ENCODE assay signal across 19 cellular contexts in the genomic region with DNA sequence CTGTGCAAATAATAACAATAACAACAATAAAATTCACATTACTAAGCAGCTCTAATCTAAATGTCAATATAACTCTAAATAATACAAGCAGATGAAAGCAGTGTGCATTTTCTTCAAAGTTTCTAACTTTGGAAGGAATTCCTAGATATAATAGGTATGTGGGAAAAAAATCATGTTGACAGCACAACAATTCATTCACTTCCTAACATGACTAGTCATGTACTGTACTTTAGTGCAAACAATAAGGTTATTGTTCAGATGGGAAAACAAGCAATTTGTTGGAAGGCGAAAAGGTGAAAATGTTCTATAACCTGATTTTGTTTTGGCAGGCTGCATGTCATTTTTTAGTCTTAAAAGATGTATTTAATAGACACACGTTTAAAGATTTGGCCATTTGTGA.
DNase-seq lines count a peak whose midpoint lies in the region; ATAC-seq and TF ChIP-seq lines count a peak whose summit lies in the region.
"Had no signal": no experiment of that assay in that cellular context is flagged by ENCODE, and none has a peak within 500 bp of the region (broad histone marks: within the 10 kb centered on the region; RNA-seq: fewer than 3 reads in every experiment).

No MANE protein-coding gene starts in this region.

- CTCF ChIA-PET in RWPE1 (lab: Yijun Ruan, JAX): no interaction called here

- no peak for ATAC-seq in HG03108 (IDR thresholded peaks at IDR 0.05; ENCODE audit: unreplicated experiment)
- ATAC-seq in HG02852 (IDR thresholded peaks at IDR 0.05; ENCODE audit: unreplicated experiment): no peak
- ATAC-seq: CD8-positive, alpha-beta T cell; GM23338; HCT116; HepG2 had no signal

- TF ChIP-seq CTCF in RWPE1 (conservative IDR thresholded peaks at IDR 0.05; ENCODE audit: low read depth) (no peak), chondrocyte (IDR thresholded peaks at IDR 0.05) (no peak)

- H3K4me1 Mint-ChIP-seq in chondrocyte (ENCODE audit: low read depth): peaks cover 65% of the 10 kb centered on the region
- H3K4me1 Mint-ChIP-seq: GM23338 had no signal

- peak; percentile 74 for DNase-seq in COLO829 (ENCODE audit: low spot score)
- DNase-seq in RWPE1 (ENCODE audit: low spot score): peak; percentile 20
- no peak for DNase-seq in chondrocyte (ENCODE audit: low spot score)
- DNase-seq in lung microvascular endothelial cell (ENCODE audit: low read depth in 2 of 2): peak; percentile 56 to 67
- no peak for DNase-seq in NCI-H1694 treated with DMSO at 0.1 percent for 48 hours (lab: John Stamatoyannopoulos, UW)
- DNase-seq: CD8-positive, alpha-beta T cell; DMS79; KBM-7; NCI-H187 treated with DMSO at 0.1 percent for 48 hours; NCI-H2227 treated with DMSO at 0.1 percent for 48 hours; NCI-H510A treated with DMSO at 0.1 percent for 48 hours; NCI-H774; OCI-M1 had no signal

- no peaks in the 10 kb centered on the region for H3K36me3 Mint-ChIP-seq in chondrocyte (ENCODE audit: low read depth)
- H3K36me3 Mint-ChIP-seq: CD8-positive, alpha-beta T cell had no signal

- H3K9me3 Mint-ChIP-seq in chondrocyte (ENCODE audit: low read depth): no peaks in the 10 kb centered on the region
- H3K9me3 Mint-ChIP-seq: CD8-positive, alpha-beta T cell; GM23338 had no signal

- no peak overlapping the region for H3K4me3 Mint-ChIP-seq in chondrocyte (ENCODE audit: unreplicated experiment)
- H3K4me3 Mint-ChIP-seq: CD8-positive, alpha-beta T cell; GM23338 had no signal

- no peak overlapping the region for H3K27ac ChIP-seq in RWPE1
- H3K27ac ChIP-seq: BLaER1 treated with 17β-estradiol and CSF1 and Interleukin-3, amounts not matched to agents 10 nM and 100 nM had no signal

- POLR2A ChIA-PET in RWPE1 (lab: Yijun Ruan, JAX; ENCODE audit: low non-redundant PET): no interaction called here

- peak overlapping the region; percentile 92 for H3K27ac Mint-ChIP-seq in chondrocyte (ENCODE audit: unreplicated experiment)
- H3K27ac Mint-ChIP-seq: CD8-positive, alpha-beta T cell; GM23338 had no signal

- no peaks in the 10 kb centered on the region for H3K27me3 Mint-ChIP-seq in chondrocyte (ENCODE audit: low read depth)

Comparison
In these comparisons a context has a peak if more than half of its experiments do, and no peak if none do; other contexts are left out.
1. DNase-seq: peak in COLO829 (single experiment), RWPE1 (single experiment) and lung microvascular endothelial cell (2 of 2); none in chondrocyte (single experiment) and NCI-H1694 treated with DMSO at 0.1 percent for 48 hours (single experiment).